In genomic region chr22:49827307-49827852, GRCh38 we compare ENCODE assay signal across 1 cellular context.
TF ChIP-seq lines count a peak whose summit lies in the region.

No MANE protein-coding gene starts in this region.

TF ChIP-seq in GM12878, 131 proteins besides CTCF, POLR2A, EP300 and RAD21 (continued from another document):
- TF ChIP-seq CUX1 (IDR thresholded peaks at IDR 0.05; ENCODE audit: insufficient replicate concordance, low read depth, low read length) (no peak), YY1 (IDR thresholded peaks at IDR 0.05; ENCODE audit: low read depth, low read length) (peak; percentile 83; the same call in 1 of the 2 replicates)
